Comparison of ENCODE assay signal across 15 cellular contexts in genomic region chr1:28163496-28164120, GRCh38.
DNase-seq lines count a peak whose midpoint lies in the region; ATAC-seq lines count a peak whose summit lies in the region.
"Had no signal": no experiment of that assay in that cellular context is flagged by ENCODE, and none has a peak within 500 bp of the region (broad histone marks: within the 10 kb centered on the region; RNA-seq: fewer than 3 reads in every experiment).

No MANE protein-coding gene starts in this region.

- DNase-seq in NCI-H1092 treated with DMSO at 0.1 percent for 48 hours (lab: John Stamatoyannopoulos, UW): peak; percentile 23
- DNase-seq in medulla oblongata (ENCODE audit: extremely low spot score): peak; percentile 83
- peak; percentile 91 for DNase-seq in superior temporal gyrus (ENCODE audit: extremely low spot score)
- no peak for DNase-seq in DMS114 treated with DMSO at 0.1 percent for 48 hours (lab: John Stamatoyannopoulos, UW; ENCODE audit: unreplicated experiment)
- DNase-seq in NCI-H146 (lab: John Stamatoyannopoulos, UW): no peak
- DNase-seq: activated CD4-positive, alpha-beta T cell treated with anti-CD3 and anti-CD28 coated beads for 1 hour; activated T-cell treated with anti-CD3 and anti-CD28 coated beads, Interleukin-2, amount 50 U/mL, for 4 hours; CD8-positive, alpha-beta T cell; GF-D8; MM.1S had no signal

- no peaks in the 10 kb centered on the region for H3K27me3 Mint-ChIP-seq in dendritic cell treated with granulocyte-macrophage colony-stimulating factor and Interleukin-4, amounts not matched to agents 40 ng/mL and 50 ng/mL, for 4 days

- H3K27ac Mint-ChIP-seq in dendritic cell treated with granulocyte-macrophage colony-stimulating factor and Interleukin-4, amounts not matched to agents 40 ng/mL and 50 ng/mL, for 4 days: peak overlapping the region; percentile 80
- H3K27ac Mint-ChIP-seq: CD8-positive, alpha-beta T cell; stimulated activated naive CD8-positive, alpha-beta T cell treated with anti-CD3 and anti-CD28 coated beads, Interleukin-15, Interleukin-2, amounts not matched to agents 100 ng/mL and 50 ng/mL, for 24 hours had no signal

- ATAC-seq in HG03045 (IDR thresholded peaks at IDR 0.05; ENCODE audit: unreplicated experiment): no peak
- ATAC-seq: activated T-cell treated with anti-CD3 and anti-CD28 coated beads, Interleukin-2, amount 50 U/mL, for 4 hours; CD8-positive, alpha-beta T cell; Panc1; sciatic nerve had no signal

- intact Hi-C loops in dendritic cell treated with granulocyte-macrophage colony-stimulating factor and Interleukin-4, amounts not matched to agents 40 ng/mL and 50 ng/mL, for 4 days (cut with micrococcal nuclease): no loop called here

- peaks cover 98% of the 10 kb centered on the region for H3K36me3 Mint-ChIP-seq in dendritic cell treated with granulocyte-macrophage colony-stimulating factor and Interleukin-4, amounts not matched to agents 40 ng/mL and 50 ng/mL, for 4 days (ENCODE audit: low read depth)
- H3K36me3 Mint-ChIP-seq: CD8-positive, alpha-beta T cell had no signal

- H3K4me3 Mint-ChIP-seq in dendritic cell treated with granulocyte-macrophage colony-stimulating factor and Interleukin-4, amounts not matched to agents 40 ng/mL and 50 ng/mL, for 4 days: peak overlapping the region; percentile 20
- H3K4me3 Mint-ChIP-seq: activated T-cell treated with anti-CD3 and anti-CD28 coated beads, Interleukin-2, amount 50 U/mL, for 4 hours; CD8-positive, alpha-beta T cell; stimulated activated naive CD8-positive, alpha-beta T cell treated with anti-CD3 and anti-CD28 coated beads, Interleukin-15, Interleukin-2, amounts not matched to agents 100 ng/mL and 50 ng/mL, for 24 hours had no signal

- no peaks in the 10 kb centered on the region for H3K9me3 Mint-ChIP-seq in dendritic cell treated with granulocyte-macrophage colony-stimulating factor and Interleukin-4, amounts not matched to agents 40 ng/mL and 50 ng/mL, for 4 days
- H3K9me3 Mint-ChIP-seq: activated T-cell treated with anti-CD3 and anti-CD28 coated beads, Interleukin-2, amount 50 U/mL, for 4 hours; CD8-positive, alpha-beta T cell; stimulated activated naive CD8-positive, alpha-beta T cell treated with anti-CD3 and anti-CD28 coated beads, Interleukin-15, Interleukin-2, amounts not matched to agents 100 ng/mL and 50 ng/mL, for 24 hours had no signal

- peaks cover 91% of the 10 kb centered on the region for H3K4me1 Mint-ChIP-seq in dendritic cell treated with granulocyte-macrophage colony-stimulating factor and Interleukin-4, amounts not matched to agents 40 ng/mL and 50 ng/mL, for 4 days (ENCODE audit: low read depth)

Comparison
In these comparisons a context has a peak if more than half of its experiments do, and no peak if none do; other contexts are left out.
1. DNase-seq: peak in NCI-H1092 treated with DMSO at 0.1 percent for 48 hours (single experiment), medulla oblongata (single experiment) and superior temporal gyrus (single experiment); none in DMS114 treated with DMSO at 0.1 percent for 48 hours (single experiment) and NCI-H146 (single experiment).